In the genomic region with DNA sequence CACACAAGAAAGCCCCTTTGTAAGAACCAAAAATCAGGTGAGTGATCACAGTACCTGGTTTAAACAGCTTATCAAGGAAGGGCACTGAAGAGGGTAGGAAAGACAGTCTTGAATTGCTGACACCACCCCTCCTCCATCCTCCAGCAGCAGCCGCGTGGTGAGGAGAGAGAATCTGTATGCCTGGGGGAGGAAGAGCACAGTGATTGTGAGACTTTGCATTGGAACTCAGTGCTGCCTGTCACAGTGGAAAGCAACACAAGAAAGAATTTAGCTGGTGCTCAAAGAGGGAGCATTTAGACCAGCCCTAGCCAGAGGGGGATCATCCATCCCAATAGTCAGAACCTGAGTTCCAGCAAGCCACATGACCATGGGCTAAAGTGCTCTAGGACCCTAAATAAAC, we compare ENCODE assay signal across 24 cellular contexts.
"Had no signal": no experiment of that assay in that cellular context is flagged by ENCODE, and none has a peak within 500 bp of the region (broad histone marks: within the 10 kb centered on the region; RNA-seq: fewer than 3 reads in every experiment).

No MANE protein-coding gene starts in this region.

- H3K9me3 Mint-ChIP-seq: activated CD4-positive, alpha-beta memory T cell treated with anti-CD3 and anti-CD28 coated beads, Interleukin-2, amount 10 ng/mL, durations not matched to agents 7 days and 5 days; activated naive CD4-positive, alpha-beta T cell treated with anti-CD3 and anti-CD28 coated beads, Interleukin-2, amount 10 ng/mL, durations not matched to agents 7 days and 5 days; activated naive CD8-positive, alpha-beta T cell treated with anti-CD3 and anti-CD28 coated beads for 36 hours; activated T-helper 17 cell treated with anti-CD3 and anti-CD28 coated beads, Interleukin-2, amount 50 U/mL, for 72 hours; T-cell had no signal

- ATAC-seq: activated CD4-positive, alpha-beta T cell treated with anti-CD3 and anti-CD28 coated beads for 36 hours; activated T-helper 17 cell treated with anti-CD3 and anti-CD28 coated beads, Interleukin-2, amount 50 U/mL, for 72 hours; Panc1; Right ventricle myocardium inferior; T-cell had no signal

- H3K36me3 Mint-ChIP-seq: activated naive CD4-positive, alpha-beta T cell treated with anti-CD3 and anti-CD28 coated beads, Interleukin-2, amount 10 ng/mL, durations not matched to agents 7 days and 5 days; activated naive CD8-positive, alpha-beta T cell treated with anti-CD3 and anti-CD28 coated beads for 36 hours had no signal

- H3K4me3 ChIP-seq: cardiac muscle cell, SK-N-MC had no signal

- H3K4me1 Mint-ChIP-seq: activated CD4-positive, alpha-beta memory T cell treated with anti-CD3 and anti-CD28 coated beads, Interleukin-2, amount 10 ng/mL, durations not matched to agents 7 days and 5 days; activated CD4-positive, alpha-beta T cell treated with anti-CD3 and anti-CD28 coated beads for 36 hours; activated naive CD4-positive, alpha-beta T cell treated with anti-CD3 and anti-CD28 coated beads, Interleukin-2, amount 10 ng/mL, durations not matched to agents 7 days and 5 days; activated naive CD8-positive, alpha-beta T cell treated with anti-CD3 and anti-CD28 coated beads for 36 hours; activated T-helper 17 cell treated with anti-CD3 and anti-CD28 coated beads, Interleukin-2, amount 50 U/mL, for 72 hours; T-cell had no signal

- DNase-seq: activated CD4-positive, alpha-beta memory T cell treated with anti-CD3 and anti-CD28 coated beads, Interleukin-2, amount 10 ng/mL, durations not matched to agents 7 days and 5 days; activated CD4-positive, alpha-beta T cell treated with anti-CD3 and anti-CD28 coated beads for 36 hours; activated CD4-positive, alpha-beta T cell treated with anti-CD3 and anti-CD28 coated beads, Interleukin-2, amount 50 U/mL, for 1 hour; activated gamma-delta T cell treated with Interleukin-2 at 50 U/mL for 16 hours; activated naive CD4-positive, alpha-beta T cell treated with anti-CD3 and anti-CD28 coated beads, Interleukin-2, amount 10 ng/mL, durations not matched to agents 7 days and 5 days; activated naive CD8-positive, alpha-beta T cell treated with anti-CD3 and anti-CD28 coated beads for 36 hours; activated T-cell treated with anti-CD3 and anti-CD28 coated beads for 4 hours; activated T-cell treated with anti-CD3 and anti-CD28 coated beads, Interleukin-2, amount 50 U/mL, for 48 hours; brain microvascular endothelial cell; NCI-H1092; NCI-H1930; NCI-H2171; NCI-H2227 treated with DMSO at 0.1 percent for 48 hours; NCI-H69; NK-92 treated with Interleukin-12 subunit alpha and Interleukin-12 subunit beta, amount 100 ng/mL, for 24 hours; RPMI8226; T-cell; T1000 had no signal

- H3K27ac Mint-ChIP-seq: activated CD4-positive, alpha-beta memory T cell treated with anti-CD3 and anti-CD28 coated beads, Interleukin-2, amount 10 ng/mL, durations not matched to agents 7 days and 5 days; activated CD4-positive, alpha-beta T cell treated with anti-CD3 and anti-CD28 coated beads for 36 hours; activated naive CD4-positive, alpha-beta T cell treated with anti-CD3 and anti-CD28 coated beads, Interleukin-2, amount 10 ng/mL, durations not matched to agents 7 days and 5 days; activated naive CD8-positive, alpha-beta T cell treated with anti-CD3 and anti-CD28 coated beads for 36 hours; activated T-helper 17 cell treated with anti-CD3 and anti-CD28 coated beads, Interleukin-2, amount 50 U/mL, for 72 hours; T-cell had no signal

- H3K27me3 ChIP-seq: cardiac muscle cell had no signal

- H3K36me3 ChIP-seq: brain microvascular endothelial cell, cardiac muscle cell had no signal

- H3K4me3 Mint-ChIP-seq: activated CD4-positive, alpha-beta memory T cell treated with anti-CD3 and anti-CD28 coated beads, Interleukin-2, amount 10 ng/mL, durations not matched to agents 7 days and 5 days; activated CD4-positive, alpha-beta T cell treated with anti-CD3 and anti-CD28 coated beads for 36 hours; activated naive CD4-positive, alpha-beta T cell treated with anti-CD3 and anti-CD28 coated beads, Interleukin-2, amount 10 ng/mL, durations not matched to agents 7 days and 5 days; activated naive CD8-positive, alpha-beta T cell treated with anti-CD3 and anti-CD28 coated beads for 36 hours; activated T-helper 17 cell treated with anti-CD3 and anti-CD28 coated beads, Interleukin-2, amount 50 U/mL, for 72 hours; T-cell had no signal

- H3K27ac ChIP-seq: brain microvascular endothelial cell, cardiac muscle cell, SK-N-MC, VCaP had no signal
